16 cellular contexts compared by ENCODE assay signal in the genomic region with DNA sequence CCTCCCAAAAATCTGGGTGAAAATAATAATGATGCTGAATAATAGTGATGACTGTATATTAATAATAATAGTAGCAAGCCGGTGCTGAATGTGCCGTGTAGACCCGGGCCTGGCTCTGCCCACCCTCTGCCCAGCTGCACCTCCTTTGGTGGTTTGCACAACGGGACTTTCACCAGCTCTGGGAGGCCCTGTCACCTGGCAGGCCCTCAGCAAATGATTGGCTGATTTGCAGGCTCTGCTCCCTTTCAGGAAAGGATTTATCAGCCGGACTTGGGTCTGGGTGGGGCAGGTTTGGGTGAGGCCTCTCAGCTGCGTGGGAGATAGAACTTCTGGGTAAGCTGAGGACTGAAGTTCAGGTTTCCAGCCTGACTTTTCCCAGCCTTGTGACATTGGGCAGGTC. TPM values are rescaled to one million over a fixed set of nuclear protein-coding genes. Genes with fewer than 3 reads are reported as not detected.
"Had no signal": no experiment of that assay in that cellular context is flagged by ENCODE, and none has a peak within 500 bp of the region (broad histone marks: within the 10 kb centered on the region; RNA-seq: fewer than 3 reads in every experiment).

No MANE protein-coding gene starts in this region.

- H3K4me3 ChIP-seq: lung had no signal

- DNase-seq: activated CD4-positive, alpha-beta T cell treated with anti-CD3 and anti-CD28 coated beads for 48 hours; activated CD8-positive, alpha-beta memory T cell treated with anti-CD3 and anti-CD28 coated beads for 24 hours; activated naive CD4-positive, alpha-beta T cell treated with anti-CD3 and anti-CD28 coated beads for 36 hours; central memory CD4-positive, alpha-beta T cell; effector memory CD8-positive, alpha-beta T cell; hypothalamus; kidney glomerular epithelial cell; stimulated activated CD4-positive, alpha-beta T cell treated with anti-CD3 and anti-CD28 coated beads, Interleukin-15, amount 100 ng/mL, for 24 hours; stimulated activated CD4-positive, alpha-beta T cell treated with anti-CD3 and anti-CD28 coated beads, Interleukin-4, amount 100 ng/mL, for 4 hours; stimulated activated naive CD8-positive, alpha-beta T cell treated with anti-CD3 and anti-CD28 coated beads, Interleukin-15, amount 100 ng/mL, for 72 hours; T-helper 1 cell had no signal

- ATAC-seq: activated T-helper 17 cell treated with anti-CD3 and anti-CD28 coated beads, Interleukin-2, amount 50 U/mL, for 72 hours; effector memory CD8-positive, alpha-beta T cell; natural killer cell treated with Interleukin-12 subunit alpha and Interleukin-12 subunit beta and Interleukin-15 and Interleukin-18, amount 100 ng/mL, for 72 hours; stimulated activated naive CD8-positive, alpha-beta T cell treated with anti-CD3 and anti-CD28 coated beads, Interleukin-15, amount 100 ng/mL, for 72 hours had no signal

RNA-seq across cellular contexts. Expression of a gene that starts 27.4 kb away (rescaled TPM):
- total RNA-seq: activated naive CD4-positive, alpha-beta T cell treated with anti-CD3 and anti-CD28 coated beads for 36 hours; activated T-helper 17 cell treated with anti-CD3 and anti-CD28 coated beads, Interleukin-2, amount 50 U/mL, for 72 hours; lung; natural killer cell treated with Interleukin-12 subunit alpha and Interleukin-12 subunit beta and Interleukin-15 and Interleukin-18, amount 100 ng/mL, for 72 hours; omental fat pad; pulmonary artery endothelial cell had no signal
- polyA plus RNA-seq: lung had no signal
